Comparison of ENCODE assay signal across 1 cellular context in the genomic region with DNA sequence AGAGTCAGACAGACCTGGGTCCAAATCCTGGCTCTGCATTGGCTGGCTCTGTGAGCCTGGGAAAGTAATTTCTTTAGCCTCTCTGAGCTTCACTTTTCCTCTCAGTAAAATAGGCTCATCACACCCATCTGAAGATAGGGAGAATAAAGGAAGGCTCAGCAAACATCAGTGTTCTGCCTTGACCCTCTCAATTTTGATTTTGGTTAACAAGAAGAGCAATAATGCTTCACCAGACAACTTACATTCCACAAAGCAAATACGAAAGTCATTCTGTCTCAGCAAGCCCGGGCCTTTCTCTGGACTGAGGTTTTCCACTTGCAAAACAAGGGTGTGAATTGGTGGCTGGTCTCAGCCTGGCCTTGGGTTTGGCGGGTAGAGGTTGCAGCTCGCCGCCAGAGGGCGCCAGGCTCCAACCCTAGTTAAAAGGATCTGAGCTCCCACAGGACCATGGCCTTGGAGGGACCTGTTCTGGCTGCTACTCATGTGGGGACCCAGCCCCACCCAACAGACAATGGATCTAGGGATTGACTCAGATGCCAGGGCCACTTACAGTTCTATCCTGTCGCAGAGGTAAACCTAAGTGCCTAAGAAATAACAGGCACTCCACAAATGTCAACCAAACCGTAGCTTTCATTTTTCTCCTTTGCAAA.
TF ChIP-seq lines count a peak whose summit lies in the region.

No MANE protein-coding gene starts in this region.

TF ChIP-seq in IMR-90, 13 proteins besides CTCF, POLR2A, EP300 and RAD21:
- peak; percentile 87 for TF ChIP-seq SMC3 (IDR thresholded peaks at IDR 0.05; ENCODE audit: low read depth, low read length)
- no peak for TF ChIP-seq CEBPB (IDR thresholded peaks at IDR 0.05; ENCODE audit: low read depth, low read length)
